ENCODE assay signal across 8 cellular contexts in genomic region chr5:124057161-124057814, GRCh38.
DNase-seq lines count a peak whose midpoint lies in the region; ATAC-seq lines count a peak whose summit lies in the region.

No MANE protein-coding gene starts in this region.

- ATAC-seq in stimulated activated naive CD8-positive, alpha-beta T cell treated with anti-CD3 and anti-CD28 coated beads, Interleukin-15, Interleukin-2, amounts not matched to agents 100 U/mL and 50 U/mL, for 24 hours: peak; percentile 62
- no peak for ATAC-seq in stimulated activated naive CD8-positive, alpha-beta T cell treated with anti-CD3 and anti-CD28 coated beads, Interleukin-15, amount 100 ng/mL, for 72 hours
- peak; percentile 63 for ATAC-seq in HG03354 (IDR thresholded peaks at IDR 0.05; ENCODE audit: poor library complexity, severe bottlenecking, unreplicated experiment)
- no peak for ATAC-seq in HG03439 (IDR thresholded peaks at IDR 0.05; ENCODE audit: unreplicated experiment)

- no peak overlapping the region for H3K27ac Mint-ChIP-seq in stimulated activated naive CD8-positive, alpha-beta T cell treated with anti-CD3 and anti-CD28 coated beads, Interleukin-15, amount 100 ng/mL, for 72 hours

- H3K9me3 Mint-ChIP-seq in stimulated activated naive CD8-positive, alpha-beta T cell treated with anti-CD3 and anti-CD28 coated beads, Interleukin-15, amount 100 ng/mL, for 72 hours: no peaks in the 10 kb centered on the region

- peak; percentile 7 for DNase-seq in stimulated activated naive CD8-positive, alpha-beta T cell treated with anti-CD3 and anti-CD28 coated beads, Interleukin-15, Interleukin-2, amounts not matched to agents 100 U/mL and 50 U/mL, for 24 hours
- no peak for DNase-seq in stimulated activated naive CD8-positive, alpha-beta T cell treated with anti-CD3 and anti-CD28 coated beads, Interleukin-15, amount 100 ng/mL, for 72 hours
- DNase-seq in NCI-H510A treated with DMSO at 0.1 percent for 48 hours (lab: John Stamatoyannopoulos, UW): peak; percentile 68
- DNase-seq in cerebellar cortex (ENCODE audit: low spot score): peak; percentile 35
- peak; percentile 44 for DNase-seq in putamen (ENCODE audit: low spot score)
- no peak for DNase-seq in central memory CD4-positive, alpha-beta T cell

- H3K4me3 Mint-ChIP-seq in stimulated activated naive CD8-positive, alpha-beta T cell treated with anti-CD3 and anti-CD28 coated beads, Interleukin-15, amount 100 ng/mL, for 72 hours: peak overlapping the region in 1 of 2 donors; percentile 15

- H3K27me3 Mint-ChIP-seq in stimulated activated naive CD8-positive, alpha-beta T cell treated with anti-CD3 and anti-CD28 coated beads, Interleukin-15, amount 100 ng/mL, for 72 hours: no peaks in the 10 kb centered on the region

- H3K4me1 Mint-ChIP-seq in stimulated activated naive CD8-positive, alpha-beta T cell treated with anti-CD3 and anti-CD28 coated beads, Interleukin-15, amount 100 ng/mL, for 72 hours: no peaks in the 10 kb centered on the region

Comparison
In these comparisons a context has a peak if more than half of its experiments do, and no peak if none do; other contexts are left out.
1. ATAC-seq: peak in stimulated activated naive CD8-positive, alpha-beta T cell treated with anti-CD3 and anti-CD28 coated beads, Interleukin-15, Interleukin-2, amounts not matched to agents 100 U/mL and 50 U/mL, for 24 hours (single experiment) and HG03354 (single experiment); none in stimulated activated naive CD8-positive, alpha-beta T cell treated with anti-CD3 and anti-CD28 coated beads, Interleukin-15, amount 100 ng/mL, for 72 hours (single experiment) and HG03439 (single experiment).
2. DNase-seq: peak in stimulated activated naive CD8-positive, alpha-beta T cell treated with anti-CD3 and anti-CD28 coated beads, Interleukin-15, Interleukin-2, amounts not matched to agents 100 U/mL and 50 U/mL, for 24 hours (single experiment), NCI-H510A treated with DMSO at 0.1 percent for 48 hours (single experiment), cerebellar cortex (single experiment) and putamen (single experiment); none in stimulated activated naive CD8-positive, alpha-beta T cell treated with anti-CD3 and anti-CD28 coated beads, Interleukin-15, amount 100 ng/mL, for 72 hours (0 of 2) and central memory CD4-positive, alpha-beta T cell (single experiment).